In genomic region chr3:157888040-157888439, GRCh38 we compare ENCODE assay signal across 1 cellular context.
TF ChIP-seq lines count a peak whose summit lies in the region.

No MANE protein-coding gene starts in this region.

TF ChIP-seq in GM23338, 12 proteins besides CTCF, POLR2A, EP300 and RAD21:
- TF ChIP-seq, protein P1, sequence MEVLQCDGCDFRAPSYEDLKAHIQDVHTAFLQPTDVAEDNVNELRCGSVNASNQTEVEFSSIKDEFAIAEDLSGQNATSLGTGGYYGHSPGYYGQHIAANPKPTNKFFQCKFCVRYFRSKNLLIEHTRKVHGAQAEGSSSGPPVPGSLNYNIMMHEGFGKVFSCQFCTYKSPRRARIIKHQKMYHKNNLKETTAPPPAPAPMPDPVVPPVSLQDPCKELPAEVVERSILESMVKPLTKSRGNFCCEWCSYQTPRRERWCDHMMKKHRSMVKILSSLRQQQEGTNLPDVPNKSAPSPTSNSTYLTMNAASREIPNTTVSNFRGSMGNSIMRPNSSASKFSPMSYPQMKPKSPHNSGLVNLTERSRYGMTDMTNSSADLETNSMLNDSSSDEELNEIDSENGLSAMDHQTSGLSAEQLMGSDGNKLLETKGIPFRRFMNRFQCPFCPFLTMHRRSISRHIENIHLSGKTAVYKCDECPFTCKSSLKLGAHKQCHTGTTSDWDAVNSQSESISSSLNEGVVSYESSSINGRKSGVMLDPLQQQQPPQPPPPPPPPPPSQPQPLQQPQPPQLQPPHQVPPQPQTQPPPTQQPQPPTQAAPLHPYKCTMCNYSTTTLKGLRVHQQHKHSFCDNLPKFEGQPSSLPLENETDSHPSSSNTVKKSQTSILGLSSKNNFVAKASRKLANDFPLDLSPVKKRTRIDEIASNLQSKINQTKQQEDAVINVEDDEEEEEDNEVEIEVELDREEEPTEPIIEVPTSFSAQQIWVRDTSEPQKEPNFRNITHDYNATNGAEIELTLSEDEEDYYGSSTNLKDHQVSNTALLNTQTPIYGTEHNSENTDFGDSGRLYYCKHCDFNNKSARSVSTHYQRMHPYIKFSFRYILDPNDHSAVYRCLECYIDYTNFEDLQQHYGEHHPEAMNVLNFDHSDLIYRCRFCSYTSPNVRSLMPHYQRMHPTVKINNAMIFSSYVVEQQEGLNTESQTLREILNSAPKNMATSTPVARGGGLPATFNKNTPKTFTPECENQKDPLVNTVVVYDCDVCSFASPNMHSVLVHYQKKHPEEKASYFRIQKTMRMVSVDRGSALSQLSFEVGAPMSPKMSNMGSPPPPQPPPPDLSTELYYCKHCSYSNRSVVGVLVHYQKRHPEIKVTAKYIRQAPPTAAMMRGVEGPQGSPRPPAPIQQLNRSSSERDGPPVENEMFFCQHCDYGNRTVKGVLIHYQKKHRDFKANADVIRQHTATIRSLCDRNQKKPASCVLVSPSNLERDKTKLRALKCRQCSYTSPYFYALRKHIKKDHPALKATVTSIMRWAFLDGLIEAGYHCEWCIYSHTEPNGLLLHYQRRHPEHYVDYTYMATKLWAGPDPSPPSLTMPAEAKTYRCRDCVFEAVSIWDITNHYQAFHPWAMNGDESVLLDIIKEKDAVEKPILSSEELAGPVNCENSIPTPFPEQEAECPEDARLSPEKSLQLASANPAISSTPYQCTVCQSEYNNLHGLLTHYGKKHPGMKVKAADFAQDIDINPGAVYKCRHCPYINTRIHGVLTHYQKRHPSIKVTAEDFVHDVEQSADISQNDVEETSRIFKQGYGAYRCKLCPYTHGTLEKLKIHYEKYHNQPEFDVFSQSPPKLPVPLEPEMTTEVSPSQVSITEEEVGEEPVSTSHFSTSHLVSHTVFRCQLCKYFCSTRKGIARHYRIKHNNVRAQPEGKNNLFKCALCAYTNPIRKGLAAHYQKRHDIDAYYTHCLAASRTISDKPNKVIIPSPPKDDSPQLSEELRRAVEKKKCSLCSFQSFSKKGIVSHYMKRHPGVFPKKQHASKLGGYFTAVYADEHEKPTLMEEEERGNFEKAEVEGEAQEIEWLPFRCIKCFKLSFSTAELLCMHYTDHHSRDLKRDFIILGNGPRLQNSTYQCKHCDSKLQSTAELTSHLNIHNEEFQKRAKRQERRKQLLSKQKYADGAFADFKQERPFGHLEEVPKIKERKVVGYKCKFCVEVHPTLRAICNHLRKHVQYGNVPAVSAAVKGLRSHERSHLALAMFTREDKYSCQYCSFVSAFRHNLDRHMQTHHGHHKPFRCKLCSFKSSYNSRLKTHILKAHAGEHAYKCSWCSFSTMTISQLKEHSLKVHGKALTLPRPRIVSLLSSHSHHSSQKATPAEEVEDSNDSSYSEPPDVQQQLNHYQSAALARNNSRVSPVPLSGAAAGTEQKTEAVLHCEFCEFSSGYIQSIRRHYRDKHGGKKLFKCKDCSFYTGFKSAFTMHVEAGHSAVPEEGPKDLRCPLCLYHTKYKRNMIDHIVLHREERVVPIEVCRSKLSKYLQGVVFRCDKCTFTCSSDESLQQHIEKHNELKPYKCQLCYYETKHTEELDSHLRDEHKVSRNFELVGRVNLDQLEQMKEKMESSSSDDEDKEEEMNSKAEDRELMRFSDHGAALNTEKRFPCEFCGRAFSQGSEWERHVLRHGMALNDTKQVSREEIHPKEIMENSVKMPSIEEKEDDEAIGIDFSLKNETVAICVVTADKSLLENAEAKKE (CRISPR knock-in tag; IDR thresholded peaks at IDR 0.05), result no peak
- TF ChIP-seq POLR2AphosphoS5 (IDR thresholded peaks at IDR 0.05; ENCODE audit: low read depth) (no peak), EZH2 (IDR thresholded peaks at IDR 0.05; ENCODE audit: low read depth, unreplicated experiment) (no peak)
